In genomic region chr6:100456178-100456880, GRCh38 we compare ENCODE assay signal across 20 cellular contexts. TPM values are rescaled to one million over a fixed set of nuclear protein-coding genes. Genes with fewer than 3 reads are reported as not detected.
DNase-seq lines count a peak whose midpoint lies in the region; ATAC-seq, FAIRE-seq and TF ChIP-seq lines count a peak whose summit lies in the region.
"Had no signal": no experiment of that assay in that cellular context is flagged by ENCODE, and none has a peak within 500 bp of the region (broad histone marks: within the 10 kb centered on the region; RNA-seq: fewer than 3 reads in every experiment).

No MANE protein-coding gene starts in this region.

- TF ChIP-seq RAD21 in HepG2 (CRISPR knock-in tag; IDR thresholded peaks at IDR 0.05) (no peak), liver (IDR thresholded peaks at IDR 0.05) (no peak)

- H3K4me1 ChIP-seq in HepG2 (ENCODE audit: insufficient read depth, low read length) (no peaks in the 10 kb centered on the region), right lobe of liver (peaks cover 0 to 18% (median 0%) of the 10 kb centered on the region in 4 donors), body of pancreas (peaks cover 24% of the 10 kb centered on the region), liver (ENCODE audit: control insufficient read depth in 4 of 4, insufficient read depth in 4 of 4, low read length in 3 of 4) (peaks cover 3 to 25% (median 16%) of the 10 kb centered on the region in 4 donors)
- H3K4me1 ChIP-seq: BE2C had no signal

- no peak overlapping the region for H3K4me3 ChIP-seq in HepG2 (replicated peaks in 1 of 3; ENCODE audit: insufficient read depth in 1 of 3, low read depth in 2 of 3, low read length in 3 of 3)
- no peak overlapping the region for H3K4me3 ChIP-seq in right lobe of liver
- no peak overlapping the region for H3K4me3 ChIP-seq in body of pancreas
- peak overlapping the region in 2 of 3 donors; percentile 13 to 40 for H3K4me3 ChIP-seq in liver (ENCODE audit: low read depth in 1 of 3, low read length in 3 of 3)
- H3K4me3 ChIP-seq: dorsolateral prefrontal cortex, tibial artery had no signal

- TF ChIP-seq EP300 in HepG2 (IDR thresholded peaks at IDR 0.05; ENCODE audit: low read depth in 2 of 2, low read length in 2 of 2) = no peak
- no peak for TF ChIP-seq EP300 in HepG2 (CRISPR knock-in tag; IDR thresholded peaks at IDR 0.05; ENCODE audit: borderline replicate concordance)

- intact Hi-C loops in HepG2 (cut with micrococcal nuclease; ENCODE audit: unreplicated experiment) (no loop called here), right lobe of liver (cut with DNase I) (no loop called here), body of pancreas (cut with DNase I) (no loop called here)

- WGBS in HepG2 (ENCODE audit: low lambda C conversion rate) = 23% methylated on average over 22 of the region's 22 CpGs
- WGBS in right lobe of liver (ENCODE audit: insufficient coverage, low coverage, low lambda C conversion rate, missing lambda C conversion rate) = 6% methylated on average over 22 of the region's 22 CpGs
- 5 to 10% methylated on average over 18 to 22 of the region's 22 CpGs for WGBS in body of pancreas, 2 donors
- WGBS in liver = 11% methylated on average over 22 of the region's 22 CpGs

- H3K27ac ChIP-seq in HepG2 (ENCODE audit: extremely low read length, insufficient read depth, low read length) (no peak overlapping the region), right lobe of liver (no peak overlapping the region), body of pancreas (peak overlapping the region; percentile 73 to 93 (median 82)), liver (ENCODE audit: low read depth in 1 of 2, low read length in 2 of 2) (no peak overlapping the region)
- H3K27ac ChIP-seq: dorsolateral prefrontal cortex, tibial artery had no signal

- BruUV-seq in HepG2 (replicated peaks; lab: Mats Ljungman, UMichigan) = no TSS peak

- no peak overlapping the region for H3K4me2 ChIP-seq in HepG2 (ENCODE audit: low read depth, low read length)

- in situ Hi-C loops in HepG2 (cut with HindIII; ENCODE audit: extremely low pct_ligation_motif_present, low pct_unique_long_range_greater_than_20kb) = no loop called here

- H3K36me3 ChIP-seq in HepG2 (replicated peaks in 1 of 2; ENCODE audit: control insufficient read depth in 1 of 2, insufficient read depth in 2 of 2, low read length in 2 of 2) (no peaks in the 10 kb centered on the region), right lobe of liver (no peaks in the 10 kb centered on the region), body of pancreas (replicated peaks in 1 of 2; ENCODE audit: insufficient read depth in 1 of 2, low read depth in 2 of 2) (no peaks in the 10 kb centered on the region), liver (ENCODE audit: control insufficient read depth in 4 of 4, insufficient read depth in 3 of 4, low read depth in 1 of 4, low read length in 3 of 4) (no peaks in the 10 kb centered on the region)
- H3K36me3 ChIP-seq: BE2C, tibial artery had no signal

- peaks cover 2% of the 10 kb centered on the region; the same call in 1 of the 2 replicates for H4K20me1 ChIP-seq in HepG2 (ENCODE audit: insufficient read depth, low read length)

- H3K79me2 ChIP-seq in HepG2 (ENCODE audit: insufficient read depth, low read length) = no peaks in the 10 kb centered on the region

- ATAC-seq in HepG2 (no peak), right lobe of liver (no peak), body of pancreas (peak; percentile 1), HG02970 (IDR thresholded peaks at IDR 0.05; ENCODE audit: low FRiP score, unreplicated experiment) (no peak)
- ATAC-seq: PC-3 had no signal

- H3K9ac ChIP-seq in HepG2 (ENCODE audit: insufficient read depth, low read depth, low read length) (no peak overlapping the region), liver (ENCODE audit: low read depth in 1 of 2, low read length in 2 of 2) (no peak overlapping the region)

- no peak for TF ChIP-seq CTCF in HepG2 (CRISPR knock-in tag; IDR thresholded peaks at IDR 0.05)
- no peak for TF ChIP-seq CTCF in right lobe of liver (IDR thresholded peaks at IDR 0.05)
- no peak for TF ChIP-seq CTCF in body of pancreas (IDR thresholded peaks at IDR 0.05)
- TF ChIP-seq CTCF in liver (IDR thresholded peaks at IDR 0.05; ENCODE audit: low read depth, low read length, missing input control) = no peak

- no peak overlapping the region for H2AFZ ChIP-seq in HepG2 (ENCODE audit: low read length)

- H3K27me3 ChIP-seq in HepG2 (ENCODE audit: control insufficient read depth in 1 of 2, insufficient read depth in 2 of 2, low read length in 2 of 2) = peaks cover 15 to 56% of the 10 kb centered on the region in 2 experiments
- H3K27me3 ChIP-seq in right lobe of liver = peaks cover 37 to 70% of the 10 kb centered on the region in 2 donors
- H3K27me3 ChIP-seq in body of pancreas = peaks cover 0 to 21% of the 10 kb centered on the region in 2 donors
- peaks cover 6 to 51% (median 20%) of the 10 kb centered on the region in 4 donors for H3K27me3 ChIP-seq in liver (ENCODE audit: control insufficient read depth in 4 of 4, insufficient read depth in 4 of 4, low read length in 3 of 4)

- TF ChIP-seq POLR2A in HepG2 (IDR thresholded peaks at IDR 0.05; ENCODE audit: insufficient read depth in 1 of 2, low read depth in 2 of 2, low read length in 2 of 2) = no peak
- no peak for TF ChIP-seq POLR2A in right lobe of liver (IDR thresholded peaks at IDR 0.05)
- no peak for TF ChIP-seq POLR2A in body of pancreas (IDR thresholded peaks at IDR 0.05)

- H3K9me3 ChIP-seq in HepG2 (ENCODE audit: low read length) (no peaks in the 10 kb centered on the region), right lobe of liver (no peaks in the 10 kb centered on the region), body of pancreas (no peaks in the 10 kb centered on the region), liver (ENCODE audit: control insufficient read depth in 4 of 4, low read length in 3 of 4) (peaks cover 0 to 24% (median 2%) of the 10 kb centered on the region in 4 donors)

- CTCF ChIA-PET in HepG2 (lab: Yijun Ruan, JAX; ENCODE audit: low intra/inter-chr PET ratio, low total read pairs) = no interaction called here

- FAIRE-seq in HepG2 (lab: Jason Lieb, UNC) = no peak

- POLR2A ChIA-PET in HepG2 (lab: Yijun Ruan, JAX) = no interaction called here

- DNase-seq in HepG2 (ENCODE audit: low spot score) (no peak), right lobe of liver (no peak), body of pancreas (no peak), Kasumi-1 (lab: John Stamatoyannopoulos, UW) (no peak), NCI-H2029 treated with DMSO at 0.1 percent for 48 hours (lab: John Stamatoyannopoulos, UW) (no peak), H4 (ENCODE audit: low spot score) (no peak)
- DNase-seq: activated CD4-positive, CD25-positive, alpha-beta regulatory T cell treated with anti-CD3 and anti-CD28 coated beads, Interleukin-2, amount 50 U/mL, for 72 hours; BE2C; DMS79 treated with DMSO at 0.1 percent for 48 hours; dorsolateral prefrontal cortex; midbrain; NCI-H1105 treated with DMSO at 0.1 percent for 48 hours; PC-3; stimulated activated CD4-positive, alpha-beta T cell treated with anti-CD3 and anti-CD28 coated beads, Interleukin-2, amount 100 ng/mL, for 24 hours; stimulated activated CD8-positive, alpha-beta memory T cell treated with anti-CD3 and anti-CD28 coated beads, Interleukin-4, amount 100 ng/mL, for 48 hours; SW 1271; tibial artery had no signal

TF ChIP-seq in HepG2, 621 proteins besides CTCF, POLR2A, EP300 and RAD21:
- TF ChIP-seq HOXA7 (CRISPR knock-in tag; IDR thresholded peaks at IDR 0.05) (no peak), RNF2 (conservative IDR thresholded peaks at IDR 0.05; ENCODE audit: low read depth) (0 out of 2 replicates have a peak, but pooled peaks have one; percentile 60)

TF ChIP-seq in liver, 16 proteins besides CTCF, POLR2A, EP300 and RAD21 (continues in another document):
- TF ChIP-seq FOXA2 (IDR thresholded peaks at IDR 0.05) (no peak), ATF3 (IDR thresholded peaks at IDR 0.05) (no peak)

RNA-seq across cellular contexts. Expression of gene SIM1, which starts 8.4 kb away (rescaled TPM):
- total RNA-seq in HepG2 (2016; rRNA removed; fragmentation: Illumina TruSeq; extraction: Trizol) (not detected in 2 replicates), right lobe of liver (under 1 TPM in 2 of 6 experiments, not detected in 4; 0.04 to 0.07 TPM), body of pancreas (1 to 10 TPM; 3.6 to 6.9 TPM), liver (under 1 TPM in 1 of 2 donors, not detected in 1; under 0.01 TPM)
- not detected in 2 replicates for total RNA-seq in HepG2 (2016; cell fraction: cytosol; rRNA removed; fragmentation: Illumina TruSeq; extraction: Trizol; ENCODE audit: low read depth)
- not detected in 2 replicates for total RNA-seq in HepG2 (2016; cell fraction: insoluble cytoplasmic fraction; rRNA removed; fragmentation: Illumina TruSeq; extraction: Trizol)
- total RNA-seq in HepG2 (2016; cell fraction: membrane; rRNA removed; fragmentation: Illumina TruSeq; extraction: Trizol) = not detected in 2 replicates
- total RNA-seq in HepG2 (2016; cell fraction: nucleus; rRNA removed; fragmentation: Illumina TruSeq; extraction: Trizol) = not detected in 2 replicates
- polyA plus RNA-seq in HepG2 (2011; rRNA removed) (not detected in 2 replicates), liver (not detected)
- not detected in 2 replicates for polyA plus RNA-seq in HepG2 (2011; cell fraction: cytosol; rRNA removed)
- polyA plus RNA-seq in HepG2 (2011; cell fraction: nucleus; rRNA removed) = not detected in 2 replicates
- not detected in 2 replicates for polyA plus RNA-seq in HepG2 (2012)
- polyA plus RNA-seq in HepG2 (2016; cell fraction: cytosol; fragmentation: Illumina TruSeq; extraction: Trizol; ENCODE audit: low read depth) = not detected in 2 replicates
- not detected in 2 replicates for polyA plus RNA-seq in HepG2 (2016; cell fraction: insoluble cytoplasmic fraction; fragmentation: Illumina TruSeq; extraction: Trizol; ENCODE audit: low read depth)
- polyA plus RNA-seq in HepG2 (2016; cell fraction: membrane; fragmentation: Illumina TruSeq; extraction: Trizol; ENCODE audit: low read depth) = not detected in 2 replicates
- polyA plus RNA-seq in HepG2 (2016; cell fraction: nucleus; fragmentation: Illumina TruSeq; extraction: Trizol; ENCODE audit: insufficient read depth, low read depth) = not detected in 2 replicates
- not detected in 2 replicates for polyA minus RNA-seq in HepG2 (2011; rRNA and poly(A)+ RNA removed; ENCODE audit: low replicate concordance)
- polyA minus RNA-seq in HepG2 (2011; cell fraction: cytosol; rRNA and poly(A)+ RNA removed) = not detected in 2 replicates
- polyA minus RNA-seq in HepG2 (2011; cell fraction: nucleus; rRNA and poly(A)+ RNA removed) = not detected in 2 replicates
- 0.02 TPM in 1 of 2 replicates, not detected in the other for total RNA-seq in H4 (2014; rRNA removed; shearing (Covaris generic))
- total RNA-seq: dorsolateral prefrontal cortex, fibroblast of villous mesenchyme, PC-3 had no signal

Comparison
In these comparisons a context has a peak if more than half of its experiments do, and no peak if none do; other contexts are left out.
1. H3K4me3 ChIP-seq: peak in liver (2 of 3); none in HepG2 (0 of 3), right lobe of liver (0 of 3) and body of pancreas (0 of 2).
2. H3K27ac ChIP-seq: peak in body of pancreas (4 of 4); none in HepG2 (single experiment), right lobe of liver (0 of 3) and liver (0 of 2).